ENCODE assay signal across 20 cellular contexts in genomic region chr12:3326850-3327780, GRCh38.
A peak's percentile ranks its signal among the peaks of the same experiment; 100 is the strongest.
DNase-seq lines count a peak whose midpoint lies in the region; ATAC-seq, FAIRE-seq and TF ChIP-seq lines count a peak whose summit lies in the region.
"Had no signal": no experiment of that assay in that cellular context is flagged by ENCODE, and none has a peak within 500 bp of the region (broad histone marks: within the 10 kb centered on the region; RNA-seq: fewer than 3 reads in every experiment).

No MANE protein-coding gene starts in this region.

- no peaks in the 10 kb centered on the region for H3K4me1 Mint-ChIP-seq in T-helper 17 cell
- H3K4me1 Mint-ChIP-seq: CD14-positive monocyte had no signal

- H3K4me3 Mint-ChIP-seq in T-helper 17 cell, result no peak overlapping the region
- H3K4me3 Mint-ChIP-seq: CD14-positive monocyte had no signal

- H3K27ac ChIP-seq in kidney (ENCODE audit: low read depth in 2 of 2, low read length in 2 of 2), result no peak overlapping the region
- H3K27ac ChIP-seq: RWPE1 had no signal

- no peak for TF ChIP-seq CTCF in kidney (IDR thresholded peaks at IDR 0.05; ENCODE audit: borderline replicate concordance, extremely low read depth, insufficient read depth)

- no peak overlapping the region for H3K9ac ChIP-seq in kidney (ENCODE audit: low read length in 2 of 2)

- H3K9me3 ChIP-seq in kidney (ENCODE audit: control insufficient read depth in 1 of 2, low read length in 2 of 2), result no peaks in the 10 kb centered on the region
- H3K9me3 ChIP-seq in T-helper 17 cell (ENCODE audit: control insufficient read depth, low read length, poor library complexity, severe bottlenecking), result no peaks in the 10 kb centered on the region

- H3K27me3 Mint-ChIP-seq in T-helper 17 cell, result peaks cover 38% of the 10 kb centered on the region

- intact Hi-C loops in kidney (cut with DNase I), result no loop called here

- DNase-seq in NOMO-1 treated with DMSO at 0.1 percent for 48 hours (lab: John Stamatoyannopoulos, UW; ENCODE audit: unreplicated experiment), result peak; percentile 9
- no peak for DNase-seq in NOMO-1 (lab: John Stamatoyannopoulos, UW; ENCODE audit: unreplicated experiment in 2 of 2)
- DNase-seq in OCI-M1 (lab: John Stamatoyannopoulos, UW), result peak; percentile 9
- DNase-seq in kidney, result peak; percentile 61
- peak; percentile 81 for DNase-seq in renal cortical epithelial cell (ENCODE audit: low read depth)
- DNase-seq in germinal center (ENCODE audit: low spot score), result no peak
- DNase-seq in T-helper 17 cell, result no peak
- DNase-seq in HuH-7.5 (ENCODE audit: low spot score), result no peak
- DNase-seq: 8988T; DMS79 treated with DMSO at 0.1 percent for 48 hours; IMR-90; NCI-H1105 treated with DMSO at 0.1 percent for 48 hours; NCI-H1694 treated with DMSO at 0.1 percent for 48 hours; NCI-H510A; NCI-H748 treated with DMSO at 0.1 percent for 48 hours; NK-92 treated with Interleukin-12 subunit alpha and Interleukin-12 subunit beta, amount 100 ng/mL, for 24 hours; PC-3 had no signal

- FAIRE-seq in kidney (lab: Jason Lieb, UNC), result no peak
- FAIRE-seq: H54 had no signal

- H3K4me1 ChIP-seq in kidney (ENCODE audit: control insufficient read depth in 1 of 2, insufficient read depth in 1 of 2, low read depth in 1 of 2, low read length in 2 of 2), result no peaks in the 10 kb centered on the region

- no peaks in the 10 kb centered on the region for H3K36me3 Mint-ChIP-seq in T-helper 17 cell (ENCODE audit: low read depth)
- H3K36me3 Mint-ChIP-seq: CD14-positive monocyte had no signal

- no peak overlapping the region for H3K27ac Mint-ChIP-seq in T-helper 17 cell

- no peak for ATAC-seq in T-helper 17 cell
- ATAC-seq: PC-3 had no signal

- no peaks in the 10 kb centered on the region for H3K36me3 ChIP-seq in kidney (ENCODE audit: control insufficient read depth in 1 of 2, insufficient read depth in 2 of 2, low read length in 2 of 2)

- no peak overlapping the region for H3K4me3 ChIP-seq in kidney (ENCODE audit: low read length in 2 of 2)

Comparison
In these comparisons a context has a peak if more than half of its experiments do, and no peak if none do; other contexts are left out.
1. DNase-seq: peak in NOMO-1 treated with DMSO at 0.1 percent for 48 hours (single experiment), OCI-M1 (single experiment), kidney (single experiment) and renal cortical epithelial cell (single experiment); none in NOMO-1 (0 of 2), germinal center (single experiment), T-helper 17 cell (0 of 3) and HuH-7.5 (single experiment).